Comparison of ENCODE assay signal across 22 cellular contexts in genomic region chr7:431041-431440, GRCh38.
"Had no signal": no experiment of that assay in that cellular context is flagged by ENCODE, and none has a peak within 500 bp of the region (broad histone marks: within the 10 kb centered on the region; RNA-seq: fewer than 3 reads in every experiment).

No MANE protein-coding gene starts in this region.

- ATAC-seq: activated CD4-positive, CD25-positive, alpha-beta regulatory T cell treated with anti-CD3 and anti-CD28 coated beads, Interleukin-2, amount 50 U/mL, for 24 hours; activated CD8-positive, alpha-beta T cell treated with anti-CD3 and anti-CD28 coated beads for 36 hours; activated T-cell treated with anti-CD3 and anti-CD28 coated beads, Interleukin-2, amount 50 U/mL, for 72 hours; PC-3 had no signal

- H3K27me3 Mint-ChIP-seq: activated CD8-positive, alpha-beta T cell treated with anti-CD3 and anti-CD28 coated beads for 36 hours; activated naive CD4-positive, alpha-beta T cell treated with anti-CD3 and anti-CD28 coated beads, Interleukin-2, amount 10 ng/mL, durations not matched to agents 7 days and 5 days; activated naive CD8-positive, alpha-beta T cell treated with anti-CD3 and anti-CD28 coated beads for 36 hours had no signal

- H3K4me3 Mint-ChIP-seq: activated CD8-positive, alpha-beta T cell treated with anti-CD3 and anti-CD28 coated beads for 36 hours; activated naive CD4-positive, alpha-beta T cell treated with anti-CD3 and anti-CD28 coated beads, Interleukin-2, amount 10 ng/mL, durations not matched to agents 7 days and 5 days; activated naive CD8-positive, alpha-beta T cell treated with anti-CD3 and anti-CD28 coated beads for 36 hours; activated T-cell treated with anti-CD3 and anti-CD28 coated beads, Interleukin-2, amount 50 U/mL, for 72 hours; T-helper 1 cell treated with Interleukin-12 subunit alpha and Interleukin-12 subunit beta and Interleukin-4 antibody, amounts not matched to agents 30 μg/mL and 1 μg/mL, for 36 hours had no signal

- DNase-seq: activated CD4-positive, alpha-beta T cell treated with anti-CD3 and anti-CD28 coated beads for 4 hours; activated CD8-positive, alpha-beta memory T cell treated with anti-CD3 and anti-CD28 coated beads, Interleukin-2, amount 50 U/mL, for 4 hours; activated CD8-positive, alpha-beta T cell treated with anti-CD3 and anti-CD28 coated beads for 36 hours; activated gamma-delta T cell treated with Interleukin-2 at 50 U/mL for 16 hours; activated naive CD4-positive, alpha-beta T cell treated with anti-CD3 and anti-CD28 coated beads, Interleukin-2, amount 10 ng/mL, durations not matched to agents 7 days and 5 days; activated naive CD8-positive, alpha-beta T cell treated with anti-CD3 and anti-CD28 coated beads for 36 hours; activated T-cell treated with anti-CD3 and anti-CD28 coated beads, Interleukin-2, amount 50 U/mL, for 72 hours; NCI-H1092; NCI-H1417 treated with DMSO at 0.1 percent for 48 hours; NCI-H1694 treated with DMSO at 0.1 percent for 48 hours; NCI-H2029 treated with DMSO at 0.1 percent for 48 hours; NCI-H345; NCI-H510A; NCI-H526 treated with DMSO at 0.1 percent for 48 hours; PC-3; SHP77 treated with DMSO at 0.1 percent for 48 hours had no signal

- H3K27ac Mint-ChIP-seq: activated CD8-positive, alpha-beta T cell treated with anti-CD3 and anti-CD28 coated beads for 36 hours; activated naive CD4-positive, alpha-beta T cell treated with anti-CD3 and anti-CD28 coated beads, Interleukin-2, amount 10 ng/mL, durations not matched to agents 7 days and 5 days; activated naive CD8-positive, alpha-beta T cell treated with anti-CD3 and anti-CD28 coated beads for 36 hours; activated T-cell treated with anti-CD3 and anti-CD28 coated beads, Interleukin-2, amount 50 U/mL, for 72 hours; activated T-helper 2 cell treated with anti-CD3 and anti-CD28 coated beads, Interferon-gamma antibody, Interleukin-2, Interleukin-4, amounts not matched to agents 10 μg/mL and 5 μg/mL and 100 μg/mL, durations not matched to agents 14 hours and 24 hours and 36 hours; IgD-negative memory B cell; T-helper 1 cell treated with Interleukin-12 subunit alpha and Interleukin-12 subunit beta and Interleukin-4 antibody, amounts not matched to agents 30 μg/mL and 1 μg/mL, for 36 hours had no signal

- FAIRE-seq: RCC 7860 had no signal

- H3K4me2 ChIP-seq: KMS-11 had no signal

- H3K4me1 Mint-ChIP-seq: IgD-negative memory B cell had no signal

- H3K36me3 Mint-ChIP-seq: activated naive CD4-positive, alpha-beta T cell treated with anti-CD3 and anti-CD28 coated beads, Interleukin-2, amount 10 ng/mL, durations not matched to agents 7 days and 5 days; activated naive CD8-positive, alpha-beta T cell treated with anti-CD3 and anti-CD28 coated beads for 36 hours; IgD-negative memory B cell had no signal

- H3K9me3 Mint-ChIP-seq: activated CD8-positive, alpha-beta T cell treated with anti-CD3 and anti-CD28 coated beads for 36 hours; activated naive CD4-positive, alpha-beta T cell treated with anti-CD3 and anti-CD28 coated beads, Interleukin-2, amount 10 ng/mL, durations not matched to agents 7 days and 5 days; activated naive CD8-positive, alpha-beta T cell treated with anti-CD3 and anti-CD28 coated beads for 36 hours; activated T-helper 2 cell treated with anti-CD3 and anti-CD28 coated beads, Interferon-gamma antibody, Interleukin-2, Interleukin-4, amounts not matched to agents 10 μg/mL and 5 μg/mL and 100 μg/mL, durations not matched to agents 14 hours and 24 hours and 36 hours; T-helper 1 cell treated with Interleukin-12 subunit alpha and Interleukin-12 subunit beta and Interleukin-4 antibody, amounts not matched to agents 30 μg/mL and 1 μg/mL, for 36 hours had no signal

- H3K9ac ChIP-seq: KMS-11 had no signal

- H3K27ac ChIP-seq: KMS-11 had no signal
